ENCODE assay signal across 8 cellular contexts in the genomic region with DNA sequence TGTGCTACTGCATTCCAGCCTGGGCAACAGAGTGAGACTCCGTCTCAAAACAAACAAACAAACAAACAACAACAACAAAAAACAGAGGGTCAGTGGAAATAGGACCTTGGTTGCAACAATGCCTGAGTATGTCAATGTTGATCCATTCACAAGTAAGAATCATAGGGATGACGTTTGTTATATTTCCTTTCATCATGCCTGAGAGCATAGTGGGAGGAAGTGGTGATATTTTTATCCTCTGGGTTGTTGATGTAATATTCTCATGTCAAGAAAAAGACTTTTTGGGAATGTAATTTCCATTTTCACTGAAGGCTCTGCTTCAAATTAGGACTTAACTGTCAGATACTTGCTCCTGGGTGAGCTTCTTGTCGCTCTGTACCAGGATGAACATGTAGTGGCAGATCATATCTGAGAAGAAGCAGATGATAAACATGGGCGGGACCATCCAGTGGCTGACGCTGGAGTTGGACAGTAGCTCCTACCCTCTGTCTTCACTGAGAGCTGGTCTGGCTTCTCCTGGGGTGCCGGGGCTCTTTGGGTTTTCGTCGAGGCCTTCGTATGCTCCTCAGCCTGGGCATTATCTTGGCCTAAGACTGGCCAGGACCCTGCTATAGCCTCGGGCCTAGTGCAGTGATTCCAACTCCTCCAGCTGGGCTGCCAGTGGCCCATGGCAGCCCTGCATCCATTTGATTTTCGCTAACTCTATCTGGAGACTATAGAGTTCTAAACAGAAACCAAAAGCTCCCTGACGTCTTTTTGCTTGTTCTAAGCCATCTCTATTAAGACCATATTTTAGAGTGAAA. TPM values are rescaled to one million over a fixed set of nuclear protein-coding genes. Genes with fewer than 3 reads are reported as not detected.
A peak's percentile ranks its signal among the peaks of the same experiment; 100 is the strongest.
DNase-seq lines count a peak whose midpoint lies in the region; ATAC-seq and TF ChIP-seq lines count a peak whose summit lies in the region.

No MANE protein-coding gene starts in this region.

- peak overlapping the region; percentile 64 for H3K27ac ChIP-seq in naive thymus-derived CD4-positive, alpha-beta T cell (ENCODE audit: low read depth, low read length)

- peak overlapping the region; percentile 84 for H3K4me3 Mint-ChIP-seq in T-helper 2 cell treated with Interferon-gamma antibody and Interleukin-4, amounts not matched to agents 5 μg/mL and 100 μg/mL, for 36 hours
- H3K4me3 Mint-ChIP-seq in effector memory CD8-positive, alpha-beta T cell = peak overlapping the region; percentile 84 to 85
- H3K4me3 Mint-ChIP-seq in naive thymus-derived CD4-positive, alpha-beta T cell = peak overlapping the region; percentile 68 to 90 (median 86)

- H3K27ac Mint-ChIP-seq in T-helper 2 cell treated with Interferon-gamma antibody and Interleukin-4, amounts not matched to agents 5 μg/mL and 100 μg/mL, for 36 hours = peak overlapping the region; percentile 96
- H3K27ac Mint-ChIP-seq in effector memory CD8-positive, alpha-beta T cell = peak overlapping the region; percentile 98 to 99
- peak overlapping the region; percentile 86 to 98 (median 96) for H3K27ac Mint-ChIP-seq in naive thymus-derived CD4-positive, alpha-beta T cell

- no peak for TF ChIP-seq CTCF in GM12864 (IDR thresholded peaks at IDR 0.05; ENCODE audit: low read depth, low read length, missing control alignments)

- H3K9me3 ChIP-seq in naive thymus-derived CD4-positive, alpha-beta T cell (ENCODE audit: control insufficient read depth in 2 of 3, low read length in 3 of 3) = no peaks in the 10 kb centered on the region

- DNase-seq in GM12864 (ENCODE audit: low read depth) (no peak), epidermal melanocyte (ENCODE audit: insufficient read length, low spot score) (no peak), middle frontal gyrus (ENCODE audit: extremely low spot score, low spot score) (no peak), GF-D8 (lab: John Stamatoyannopoulos, UW) (no peak)
- DNase-seq in T-helper 2 cell treated with Interferon-gamma antibody and Interleukin-4, amounts not matched to agents 5 μg/mL and 100 μg/mL, for 36 hours (ENCODE audit: low spot score) = peak; percentile 24
- DNase-seq in effector memory CD8-positive, alpha-beta T cell = peak; percentile 20 to 42 (median 22)
- peak in 7 of 9 donors; percentile 1 to 51 (median 35) for DNase-seq in naive thymus-derived CD4-positive, alpha-beta T cell

- intact Hi-C loops in naive thymus-derived CD4-positive, alpha-beta T cell (cut with micrococcal nuclease) = loop anchor here (1.0 to 5.0 kb wide), 7 partner anchors 8 to 121 kb away; a partner anchor contains a TSS

- H3K27me3 ChIP-seq in naive thymus-derived CD4-positive, alpha-beta T cell (ENCODE audit: control insufficient read depth in 2 of 2, insufficient read depth in 2 of 2, low read length in 2 of 2) = no peaks in the 10 kb centered on the region

- H3K36me3 ChIP-seq in naive thymus-derived CD4-positive, alpha-beta T cell (ENCODE audit: control insufficient read depth in 2 of 3, insufficient read depth in 3 of 3, low read length in 3 of 3) = peaks cover 0 to 16% (median 0%) of the 10 kb centered on the region in 3 experiments

- POLR2A ChIA-PET in naive thymus-derived CD4-positive, alpha-beta T cell (lab: Charles Lee) = interaction anchor here (0.6 to 3.3 kb wide), 9 partner anchors 10 to 319 kb away, joined by 3 to 18 read pairs (median 4); a partner anchor contains a TSS

- peaks cover 10 to 26% of the 10 kb centered on the region in 2 donors for H3K4me1 ChIP-seq in naive thymus-derived CD4-positive, alpha-beta T cell (ENCODE audit: control insufficient read depth in 2 of 2, insufficient read depth in 2 of 2, low read length in 2 of 2)

- peak; percentile 87 for ATAC-seq in effector memory CD8-positive, alpha-beta T cell (replicated peaks)
- peak; percentile 85 for ATAC-seq in naive thymus-derived CD4-positive, alpha-beta T cell
- no peak for ATAC-seq in GM21423 (IDR thresholded peaks at IDR 0.05; ENCODE audit: unreplicated experiment)

- H3K27me3 Mint-ChIP-seq in T-helper 2 cell treated with Interferon-gamma antibody and Interleukin-4, amounts not matched to agents 5 μg/mL and 100 μg/mL, for 36 hours (ENCODE audit: low read depth) = no peaks in the 10 kb centered on the region
- H3K27me3 Mint-ChIP-seq in effector memory CD8-positive, alpha-beta T cell = no peaks in the 10 kb centered on the region
- H3K27me3 Mint-ChIP-seq in naive thymus-derived CD4-positive, alpha-beta T cell = no peaks in the 10 kb centered on the region

- H3K4me3 ChIP-seq in GM12864 (ENCODE audit: low read depth, low read length) = peak overlapping the region; percentile 10; the same call in 1 of the 2 replicates
- H3K4me3 ChIP-seq in naive thymus-derived CD4-positive, alpha-beta T cell (ENCODE audit: low read length) = peak overlapping the region; percentile 45

- CTCF ChIA-PET in naive thymus-derived CD4-positive, alpha-beta T cell (lab: Charles Lee) = interaction anchor here (1.9 kb wide), 1 partner anchor 48 kb away, joined by 4 read pairs; no protein-coding TSS in a partner anchor

- H3K4me1 Mint-ChIP-seq in T-helper 2 cell treated with Interferon-gamma antibody and Interleukin-4, amounts not matched to agents 5 μg/mL and 100 μg/mL, for 36 hours (ENCODE audit: low read depth) = peaks cover 47% of the 10 kb centered on the region
- H3K4me1 Mint-ChIP-seq in effector memory CD8-positive, alpha-beta T cell (ENCODE audit: low read depth in 2 of 2) = peaks cover 13 to 39% of the 10 kb centered on the region in 2 donors
- H3K4me1 Mint-ChIP-seq in naive thymus-derived CD4-positive, alpha-beta T cell = peaks cover 16 to 51% (median 41%) of the 10 kb centered on the region in 7 donors

- H3K9me3 Mint-ChIP-seq in T-helper 2 cell treated with Interferon-gamma antibody and Interleukin-4, amounts not matched to agents 5 μg/mL and 100 μg/mL, for 36 hours = no peaks in the 10 kb centered on the region
- H3K9me3 Mint-ChIP-seq in effector memory CD8-positive, alpha-beta T cell = no peaks in the 10 kb centered on the region
- no peaks in the 10 kb centered on the region for H3K9me3 Mint-ChIP-seq in naive thymus-derived CD4-positive, alpha-beta T cell

- H3K36me3 Mint-ChIP-seq in T-helper 2 cell treated with Interferon-gamma antibody and Interleukin-4, amounts not matched to agents 5 μg/mL and 100 μg/mL, for 36 hours (ENCODE audit: low read depth) = peaks cover 39% of the 10 kb centered on the region
- peaks cover 17% of the 10 kb centered on the region for H3K36me3 Mint-ChIP-seq in effector memory CD8-positive, alpha-beta T cell (ENCODE audit: insufficient read depth)
- peaks cover 8 to 27% (median 18%) of the 10 kb centered on the region in 5 donors for H3K36me3 Mint-ChIP-seq in naive thymus-derived CD4-positive, alpha-beta T cell

RNA-seq across cellular contexts. Expression of a gene that starts 19.6 kb away (rescaled TPM):
- total RNA-seq in naive thymus-derived CD4-positive, alpha-beta T cell = 100 to 1,000 TPM in 1 of 5 experiments, 10 to 100 TPM in 4; 29.6 to 148 (median 48.2) TPM
- polyA plus RNA-seq in naive thymus-derived CD4-positive, alpha-beta T cell = 100 to 1,000 TPM in 1 of 2 donors, 10 to 100 TPM in 1; 95.7 to 119 TPM

RNA-seq across cellular contexts. Expression of a gene that starts 58.2 kb away (rescaled TPM):
- total RNA-seq in naive thymus-derived CD4-positive, alpha-beta T cell = 10 to 100 TPM; 40.4 to 63.5 (median 50.7) TPM
- polyA plus RNA-seq in naive thymus-derived CD4-positive, alpha-beta T cell = 10 to 100 TPM; 26.3 to 39.4 TPM

Comparison
In these comparisons a context has a peak if more than half of its experiments do, and no peak if none do; other contexts are left out.
1. DNase-seq: peak in T-helper 2 cell treated with Interferon-gamma antibody and Interleukin-4, amounts not matched to agents 5 μg/mL and 100 μg/mL, for 36 hours (single experiment), effector memory CD8-positive, alpha-beta T cell (3 of 3) and naive thymus-derived CD4-positive, alpha-beta T cell (7 of 9); none in GM12864 (single experiment), epidermal melanocyte (single experiment), middle frontal gyrus (single experiment) and GF-D8 (single experiment).
2. Peak in every context shown above with its lines, with median percentiles within 50 percentile points of each other: H3K27ac Mint-ChIP-seq and H3K4me3 Mint-ChIP-seq.